Comparison of ENCODE assay signal across 10 cellular contexts in genomic region chr6:169800668-169801395, GRCh38. TPM values are rescaled to one million over a fixed set of nuclear protein-coding genes. Genes with fewer than 3 reads are reported as not detected.
DNase-seq lines count a peak whose midpoint lies in the region; ATAC-seq lines count a peak whose summit lies in the region.
"Had no signal": no experiment of that assay in that cellular context is flagged by ENCODE, and none has a peak within 500 bp of the region (broad histone marks: within the 10 kb centered on the region; RNA-seq: fewer than 3 reads in every experiment).

No MANE protein-coding gene starts in this region.

- DNase-seq in HuH-7.5 (ENCODE audit: low spot score) (peak; percentile 75), astrocyte of the hippocampus (ENCODE audit: low read depth, low spot score) (peak; percentile 67), mesenteric fat pad (ENCODE audit: low spot score) (peak; percentile 78)
- DNase-seq: heart right ventricle had no signal

- peak; percentile 72 for ATAC-seq in GM18517 (IDR thresholded peaks at IDR 0.05; ENCODE audit: unreplicated experiment)
- no peak for ATAC-seq in HG03565 (IDR thresholded peaks at IDR 0.05; ENCODE audit: unreplicated experiment)
- ATAC-seq in HG03025 (IDR thresholded peaks at IDR 0.05; ENCODE audit: low FRiP score, unreplicated experiment) = no peak
- no peak for ATAC-seq in GM21360 (IDR thresholded peaks at IDR 0.05; ENCODE audit: unreplicated experiment)
- no peak for ATAC-seq in HG02610 (IDR thresholded peaks at IDR 0.05; ENCODE audit: unreplicated experiment)
- ATAC-seq: stimulated activated effector memory CD8-positive, alpha-beta T cell treated with anti-CD3 and anti-CD28 coated beads, Interleukin-12 subunit alpha, Interleukin-12 subunit beta, amount 100 ng/mL, for 72 hours had no signal

RNA-seq across cellular contexts. Expression of gene ERMARD, which starts 49.4 kb away (rescaled TPM):
- total RNA-seq in mesenteric fat pad = 19.8 TPM

RNA-seq across cellular contexts. Expression of gene DYNLT2, which starts 49.5 kb away (rescaled TPM):
- 0.71 TPM for total RNA-seq in mesenteric fat pad
